Comparison of ENCODE assay signal across 10 cellular contexts in the genomic region with DNA sequence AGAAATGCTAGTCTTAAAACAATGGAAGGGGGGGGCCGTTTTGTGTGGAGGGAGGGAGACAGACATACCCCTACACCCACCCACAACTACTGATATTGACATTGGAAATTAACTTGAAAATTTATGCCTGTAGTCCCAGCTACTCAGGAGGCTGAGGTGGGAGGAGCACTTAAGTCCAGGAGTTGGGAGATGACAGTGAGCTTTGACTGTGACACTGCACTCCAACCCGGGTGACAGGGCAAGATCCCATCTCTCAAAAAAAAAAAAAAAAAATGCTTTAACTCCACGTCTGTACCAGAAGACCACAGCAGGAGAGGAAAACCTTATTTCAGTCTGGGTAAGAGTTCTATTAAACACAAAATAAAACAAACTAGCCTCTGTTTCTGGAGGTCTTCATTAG. TPM values are rescaled to one million over a fixed set of nuclear protein-coding genes. Genes with fewer than 3 reads are reported as not detected.
DNase-seq lines count a peak whose midpoint lies in the region; ATAC-seq and TF ChIP-seq lines count a peak whose summit lies in the region.
"Had no signal": no experiment of that assay in that cellular context is flagged by ENCODE, and none has a peak within 500 bp of the region (broad histone marks: within the 10 kb centered on the region; RNA-seq: fewer than 3 reads in every experiment).

No MANE protein-coding gene starts in this region.

- peaks cover 34% of the 10 kb centered on the region for H3K4me1 Mint-ChIP-seq in HFFc6 (ENCODE audit: low read depth)
- peaks cover 36% of the 10 kb centered on the region for H3K4me1 Mint-ChIP-seq in activated naive CD8-positive, alpha-beta T cell treated with anti-CD3 and anti-CD28 coated beads, Interleukin-2, amount 10 ng/mL, durations not matched to agents 7 days and 5 days
- peaks cover 13 to 57% (median 50%) of the 10 kb centered on the region in 4 donors for H3K4me1 Mint-ChIP-seq in naive thymus-derived CD8-positive, alpha-beta T cell

- H3K27me3 ChIP-seq in BLaER1 treated with 17β-estradiol and CSF1 and Interleukin-3, amounts not matched to agents 10 nM and 100 nM, result no peaks in the 10 kb centered on the region

- peak overlapping the region; percentile 73 to 94 (median 86) for H3K4me2 ChIP-seq in BLaER1 treated with 17β-estradiol and CSF1 and Interleukin-3, amounts not matched to agents 10 nM and 100 nM

- peaks cover 63 to 71% (median 69%) of the 10 kb centered on the region in 11 experiments for H4K20me1 ChIP-seq in BLaER1 treated with 17β-estradiol and CSF1 and Interleukin-3, amounts not matched to agents 10 nM and 100 nM

- H3K36me3 Mint-ChIP-seq in HFFc6 (ENCODE audit: low read depth), result no peaks in the 10 kb centered on the region
- H3K36me3 Mint-ChIP-seq in activated naive CD8-positive, alpha-beta T cell treated with anti-CD3 and anti-CD28 coated beads, Interleukin-2, amount 10 ng/mL, durations not matched to agents 7 days and 5 days, result peaks cover 8% of the 10 kb centered on the region
- H3K36me3 Mint-ChIP-seq in naive thymus-derived CD8-positive, alpha-beta T cell, result peaks cover 0 to 11% (median 0%) of the 10 kb centered on the region in 3 donors

- no peak for ATAC-seq in activated naive CD8-positive, alpha-beta T cell treated with anti-CD3 and anti-CD28 coated beads, Interleukin-2, amount 10 ng/mL, durations not matched to agents 7 days and 5 days (ENCODE audit: low read depth)
- no peak for ATAC-seq in naive thymus-derived CD8-positive, alpha-beta T cell

- POLR2A ChIA-PET in activated naive CD8-positive, alpha-beta T cell treated with anti-CD3 and anti-CD28 coated beads, Interleukin-2, amount 10 ng/mL, durations not matched to agents 7 days and 5 days (lab: Charles Lee), result interaction anchor here (0.7 to 3.5 kb wide), 5 partner anchors 22 to 79 kb away, joined by 3 to 20 read pairs (median 5); a partner anchor contains a TSS
- POLR2A ChIA-PET in naive thymus-derived CD8-positive, alpha-beta T cell (lab: Charles Lee), result interaction anchor here (0.6 kb wide), 2 partner anchors 11 to 95 kb away, joined by 3 to 4 read pairs; no protein-coding TSS in a partner anchor

- peak overlapping the region in 6 of 11 experiments; percentile 14 to 92 (median 31); a peak in 6 of 22 replicates for H3K27ac ChIP-seq in BLaER1 treated with 17β-estradiol and CSF1 and Interleukin-3, amounts not matched to agents 10 nM and 100 nM

- peak overlapping the region in 10 of 11 experiments; percentile 23 to 98 (median 91); a peak in 14 of 22 replicates for H3K9ac ChIP-seq in BLaER1 treated with 17β-estradiol and CSF1 and Interleukin-3, amounts not matched to agents 10 nM and 100 nM

- peaks cover 0 to 15% (median 6%) of the 10 kb centered on the region in 11 experiments; a peak in 8 of 22 replicates for H3K36me3 ChIP-seq in BLaER1 treated with 17β-estradiol and CSF1 and Interleukin-3, amounts not matched to agents 10 nM and 100 nM

- no peaks in the 10 kb centered on the region for H3K9me3 ChIP-seq in BLaER1 treated with 17β-estradiol and CSF1 and Interleukin-3, amounts not matched to agents 10 nM and 100 nM (replicated peaks in 1 of 11)

- peak overlapping the region; percentile 77; the same call in 1 of the 2 replicates for H3K27ac Mint-ChIP-seq in HFFc6
- H3K27ac Mint-ChIP-seq in activated naive CD8-positive, alpha-beta T cell treated with anti-CD3 and anti-CD28 coated beads, Interleukin-2, amount 10 ng/mL, durations not matched to agents 7 days and 5 days, result no peak overlapping the region
- H3K27ac Mint-ChIP-seq in naive thymus-derived CD8-positive, alpha-beta T cell, result peak overlapping the region in 4 of 10 donors; percentile 26 to 80 (median 31)

- peak overlapping the region; percentile 98 for H3K4me3 Mint-ChIP-seq in HFFc6
- peak overlapping the region; percentile 94 for H3K4me3 Mint-ChIP-seq in activated naive CD8-positive, alpha-beta T cell treated with anti-CD3 and anti-CD28 coated beads, Interleukin-2, amount 10 ng/mL, durations not matched to agents 7 days and 5 days
- H3K4me3 Mint-ChIP-seq in naive thymus-derived CD8-positive, alpha-beta T cell, result peak overlapping the region in 9 of 10 donors; percentile 62 to 98 (median 88)

- TF ChIP-seq CTCF in HFFc6 (IDR thresholded peaks at IDR 0.05), result no peak
- no peak for TF ChIP-seq CTCF in GM10266 (IDR thresholded peaks at IDR 0.05; ENCODE audit: control insufficient read depth, insufficient read depth, low read depth, missing control alignments)

- DNase-seq in HFFc6 (no peak), SIG-M5 treated with dmso at 0.1 percent for 504 hours (lab: John Stamatoyannopoulos, UW; ENCODE audit: unreplicated experiment) (no peak), GM10266 (ENCODE audit: extremely low spot score) (no peak), ureter (ENCODE audit: low spot score) (no peak), UCSD-AML1 (lab: John Stamatoyannopoulos, UW; ENCODE audit: unreplicated experiment) (no peak)
- no peak for DNase-seq in activated naive CD8-positive, alpha-beta T cell treated with anti-CD3 and anti-CD28 coated beads, Interleukin-2, amount 10 ng/mL, durations not matched to agents 7 days and 5 days
- no peak for DNase-seq in naive thymus-derived CD8-positive, alpha-beta T cell
- DNase-seq: H7, NCI-H1436 had no signal

- no peaks in the 10 kb centered on the region for H3K9me3 Mint-ChIP-seq in HFFc6
- H3K9me3 Mint-ChIP-seq in activated naive CD8-positive, alpha-beta T cell treated with anti-CD3 and anti-CD28 coated beads, Interleukin-2, amount 10 ng/mL, durations not matched to agents 7 days and 5 days, result no peaks in the 10 kb centered on the region
- H3K9me3 Mint-ChIP-seq in naive thymus-derived CD8-positive, alpha-beta T cell, result no peaks in the 10 kb centered on the region

- H3K27me3 Mint-ChIP-seq in HFFc6 (ENCODE audit: insufficient read depth), result no peaks in the 10 kb centered on the region; the same call in 1 of the 2 replicates
- H3K27me3 Mint-ChIP-seq in activated naive CD8-positive, alpha-beta T cell treated with anti-CD3 and anti-CD28 coated beads, Interleukin-2, amount 10 ng/mL, durations not matched to agents 7 days and 5 days, result no peaks in the 10 kb centered on the region
- H3K27me3 Mint-ChIP-seq in naive thymus-derived CD8-positive, alpha-beta T cell, result no peaks in the 10 kb centered on the region

- peak overlapping the region in 4 of 10 experiments; percentile 67 to 84 (median 77); a peak in 6 of 20 replicates for H3K4me3 ChIP-seq in BLaER1 treated with 17β-estradiol and CSF1 and Interleukin-3, amounts not matched to agents 10 nM and 100 nM

- peaks cover 40 to 44% (median 42%) of the 10 kb centered on the region in 10 experiments for H3K4me1 ChIP-seq in BLaER1 treated with 17β-estradiol and CSF1 and Interleukin-3, amounts not matched to agents 10 nM and 100 nM

RNA-seq across cellular contexts. Expression of a gene that starts 2.2 kb away (rescaled TPM):
- 10 to 100 TPM; 36.7 to 47.0 (median 42.1) TPM for total RNA-seq in HFFc6 (2021; fragmentation: NEBNext Ultra II Directional; extraction: Animal tissue kit (Norgen Biotek cat#: 25700))
- total RNA-seq in activated naive CD8-positive, alpha-beta T cell treated with anti-CD3 and anti-CD28 coated beads, Interleukin-2, amount 10 ng/mL, durations not matched to agents 7 days and 5 days, result 10 to 100 TPM; 36.8 to 38.0 TPM
- 10 to 100 TPM; 33.6 to 36.6 TPM for total RNA-seq in naive thymus-derived CD8-positive, alpha-beta T cell
- polyA plus RNA-seq in naive thymus-derived CD8-positive, alpha-beta T cell, result 10 to 100 TPM; 13.8 to 20.8 (median 19.0) TPM
- total RNA-seq in ureter, result 48.6 TPM

RNA-seq across cellular contexts. Expression of a gene that starts 52.1 kb away (rescaled TPM):
- total RNA-seq in HFFc6 (2021; fragmentation: NEBNext Ultra II Directional; extraction: Animal tissue kit (Norgen Biotek cat#: 25700)), result 10 to 100 TPM; 76.4 to 84.1 (median 77.2) TPM
- 100 to 1,000 TPM; 156 to 179 TPM for total RNA-seq in activated naive CD8-positive, alpha-beta T cell treated with anti-CD3 and anti-CD28 coated beads, Interleukin-2, amount 10 ng/mL, durations not matched to agents 7 days and 5 days
- total RNA-seq in naive thymus-derived CD8-positive, alpha-beta T cell, result 100 to 1,000 TPM; 108 to 116 TPM
- 10 to 100 TPM; 65.3 to 82.2 (median 75.7) TPM for polyA plus RNA-seq in naive thymus-derived CD8-positive, alpha-beta T cell
- 133 TPM for total RNA-seq in ureter
